ENCODE assay signal across 8 cellular contexts in genomic region chr5:96344678-96345612, GRCh38.
DNase-seq lines count a peak whose midpoint lies in the region; ATAC-seq and TF ChIP-seq lines count a peak whose summit lies in the region.

No MANE protein-coding gene starts in this region.

- no peaks in the 10 kb centered on the region for H3K9me3 Mint-ChIP-seq in activated naive CD4-positive, alpha-beta T cell treated with anti-CD3 and anti-CD28 coated beads for 36 hours

- no peaks in the 10 kb centered on the region for H3K36me3 Mint-ChIP-seq in activated naive CD4-positive, alpha-beta T cell treated with anti-CD3 and anti-CD28 coated beads for 36 hours (ENCODE audit: low read depth)

- no peak overlapping the region for H3K27ac Mint-ChIP-seq in activated naive CD4-positive, alpha-beta T cell treated with anti-CD3 and anti-CD28 coated beads for 36 hours

- CTCF ChIA-PET in activated naive CD4-positive, alpha-beta T cell treated with anti-CD3 and anti-CD28 coated beads for 36 hours (lab: Charles Lee) = interaction anchor here (0.6 to 7.1 kb wide), 20 partner anchors 9 to 486 kb away, joined by 3 to 94 read pairs (median 3); no protein-coding TSS in a partner anchor

- H3K4me3 Mint-ChIP-seq in activated naive CD4-positive, alpha-beta T cell treated with anti-CD3 and anti-CD28 coated beads for 36 hours = no peak overlapping the region

- peak; percentile 91 for ATAC-seq in GM21576 (IDR thresholded peaks at IDR 0.05; ENCODE audit: unreplicated experiment)

- no peak for TF ChIP-seq POLR2A in transverse colon (IDR thresholded peaks at IDR 0.05)

- H3K9me3 ChIP-seq in transverse colon = no peaks in the 10 kb centered on the region

- intact Hi-C loops in activated naive CD4-positive, alpha-beta T cell treated with anti-CD3 and anti-CD28 coated beads for 36 hours (cut with micrococcal nuclease) = loop anchor here (1.0 to 10.0 kb wide), 6 partner anchors 192 to 818 kb away; no protein-coding TSS in a partner anchor
- intact Hi-C loops in transverse colon (cut with DNase I; ENCODE audit: low total_unique reads) = loop anchor here (5.0 kb wide), 1 partner anchor 257 kb away; no protein-coding TSS in a partner anchor

- no peak overlapping the region for H3K27ac ChIP-seq in transverse colon

- no peaks in the 10 kb centered on the region for H3K36me3 ChIP-seq in transverse colon

- in situ Hi-C loops in transverse colon (cut with MboI; ENCODE audit: low pct_ligation_motif_present in 1 of 4, low pct_unique_long_range_greater_than_20kb in 1 of 4, low sequenced_read_pairs in 3 of 4) = loop anchor here (5.0 to 25.0 kb wide), 6 partner anchors 250 to 708 kb away; partner anchors contain the start of genes ELL2 (in 1 of the 4) and RFESD (in 1 of the 4)

- DNase-seq in activated naive CD4-positive, alpha-beta T cell treated with anti-CD3 and anti-CD28 coated beads for 36 hours = peak; percentile 27
- no peak for DNase-seq in activated naive CD4-positive, alpha-beta T cell treated with anti-CD3 and anti-CD28 coated beads, Interleukin-2, amount 50 U/mL, for 16 hours
- peak; percentile 65 for DNase-seq in HT1080 (ENCODE audit: low read depth)
- peak; percentile 56 for DNase-seq in NOMO-1 treated with DMSO at 0.1 percent for 48 hours (lab: John Stamatoyannopoulos, UW; ENCODE audit: unreplicated experiment)
- DNase-seq in cardiac fibroblast (ENCODE audit: low read depth in 2 of 2) = peak; percentile 92
- DNase-seq in kidney tubule cell (ENCODE audit: low spot score) = peak; percentile 67
- DNase-seq in transverse colon = peak; percentile 35

- WGBS in transverse colon (ENCODE audit: low coverage in 1 of 2), 2 donors = 36 to 41% methylated on average over 5 to 6 of the region's 6 CpGs

- H3K4me3 ChIP-seq in cardiac fibroblast (replicated peaks in 1 of 2; ENCODE audit: low read depth in 2 of 2, low read length in 2 of 2) = no peak overlapping the region
- no peak overlapping the region for H3K4me3 ChIP-seq in transverse colon

- H3K4me1 Mint-ChIP-seq in activated naive CD4-positive, alpha-beta T cell treated with anti-CD3 and anti-CD28 coated beads for 36 hours (ENCODE audit: low read depth) = peaks cover 25% of the 10 kb centered on the region

- TF ChIP-seq CTCF in cardiac fibroblast (IDR thresholded peaks at IDR 0.05; ENCODE audit: low read depth, low read length) (peak; percentile 38), transverse colon (IDR thresholded peaks at IDR 0.05) (peak; percentile 42 to 70 (median 48))

- peaks cover 4% of the 10 kb centered on the region for H3K27me3 Mint-ChIP-seq in activated naive CD4-positive, alpha-beta T cell treated with anti-CD3 and anti-CD28 coated beads for 36 hours (ENCODE audit: low read depth)

- TF ChIP-seq EP300 in transverse colon (IDR thresholded peaks at IDR 0.05; ENCODE audit: low read depth) = no peak

- no peaks in the 10 kb centered on the region for H3K27me3 ChIP-seq in transverse colon

- no peaks in the 10 kb centered on the region for H3K4me1 ChIP-seq in transverse colon
